Comparison of ENCODE assay signal across 12 cellular contexts in genomic region chr2:151774506-151774905, GRCh38. TPM values are rescaled to one million over a fixed set of nuclear protein-coding genes. Genes with fewer than 3 reads are reported as not detected.
DNase-seq lines count a peak whose midpoint lies in the region; ATAC-seq and TF ChIP-seq lines count a peak whose summit lies in the region.
"Had no signal": no experiment of that assay in that cellular context is flagged by ENCODE, and none has a peak within 500 bp of the region (broad histone marks: within the 10 kb centered on the region; RNA-seq: fewer than 3 reads in every experiment).

No MANE protein-coding gene starts in this region.

- no peaks in the 10 kb centered on the region for H3K79me2 ChIP-seq in mammary epithelial cell (ENCODE audit: insufficient read depth, low read length)

- BruUV-seq in A673 (replicated peaks; lab: Mats Ljungman, UMichigan) (no TSS peak), mammary epithelial cell (replicated peaks; lab: Mats Ljungman, UMichigan) (no TSS peak)

- peaks cover 20% of the 10 kb centered on the region for H3K4me1 ChIP-seq in A673 (ENCODE audit: insufficient read depth, low read length, poor library complexity, severe bottlenecking)
- no peaks in the 10 kb centered on the region for H3K4me1 ChIP-seq in mammary epithelial cell (ENCODE audit: insufficient read depth, low read length)

- in situ Hi-C loops in mammary epithelial cell (cut with MboI; ENCODE audit: low sequenced_read_pairs in 2 of 2): no loop called here

- peak overlapping the region in 1 of 10 donors; percentile 18 for H3K27ac Mint-ChIP-seq in naive thymus-derived CD8-positive, alpha-beta T cell
- H3K27ac Mint-ChIP-seq: activated CD4-positive, alpha-beta memory T cell treated with anti-CD3 and anti-CD28 coated beads for 36 hours; CD8-positive, alpha-beta T cell had no signal

- DNase-seq in A673 (ENCODE audit: low spot score): peak; percentile 76
- DNase-seq in HS-27A (ENCODE audit: low read depth): peak; percentile 12
- peak; percentile 40 for DNase-seq in mammary epithelial cell
- DNase-seq in kidney glomerular epithelial cell (lab: John Stamatoyannopoulos, UW): peak; percentile 79
- no peak for DNase-seq in cerebellum (ENCODE audit: low spot score)
- no peak for DNase-seq in naive thymus-derived CD8-positive, alpha-beta T cell
- no peak for DNase-seq in NCI-H524 (lab: John Stamatoyannopoulos, UW)
- no peak for DNase-seq in SW 1271 (lab: John Stamatoyannopoulos, UW)
- DNase-seq: activated CD4-positive, alpha-beta memory T cell treated with anti-CD3 and anti-CD28 coated beads for 36 hours; CD8-positive, alpha-beta T cell; NCI-H1930; SHP77 had no signal

- TF ChIP-seq CTCF in A673 (conservative IDR thresholded peaks at IDR 0.05; ENCODE audit: low read depth, low read length) (no peak), mammary epithelial cell (conservative IDR thresholded peaks at IDR 0.05 in 1 of 2, IDR thresholded peaks at IDR 0.05 in 1 of 2; ENCODE audit: extremely low read depth in 1 of 2, insufficient read depth in 1 of 2, low read depth in 1 of 2, low read length in 2 of 2) (no peak)

- peaks cover 0 to 39% (median 0%) of the 10 kb centered on the region in 4 donors for H3K4me1 Mint-ChIP-seq in naive thymus-derived CD8-positive, alpha-beta T cell

- H3K27me3 ChIP-seq in A673 (replicated peaks; ENCODE audit: insufficient read depth, low read depth, low read length, poor library complexity): no peaks in the 10 kb centered on the region
- H3K27me3 ChIP-seq in mammary epithelial cell (ENCODE audit: insufficient read depth, low read length): no peaks in the 10 kb centered on the region

- no peak overlapping the region for H3K9ac ChIP-seq in mammary epithelial cell (ENCODE audit: insufficient read depth, low read length)

- CTCF ChIA-PET in A673 (lab: Charles Lee): no interaction called here
- CTCF ChIA-PET in mammary epithelial cell (lab: Charles Lee; ENCODE audit: low non-redundant PET): no interaction called here

- intact Hi-C loops in A673 (cut with micrococcal nuclease; ENCODE audit: unreplicated experiment) (no loop called here), mammary epithelial cell (cut with micrococcal nuclease) (loop anchor here (10.0 kb wide), 1 partner anchor 230 kb away; no protein-coding TSS in a partner anchor)

- dilution Hi-C loops in mammary epithelial cell (cut with HindIII; ENCODE audit: low sequenced_read_pairs): no loop called here

- POLR2A ChIA-PET in A673 (lab: Charles Lee; ENCODE audit: low non-redundant PET): no interaction called here
- POLR2A ChIA-PET in naive thymus-derived CD8-positive, alpha-beta T cell (lab: Charles Lee): no interaction called here

- no peak for ATAC-seq in naive thymus-derived CD8-positive, alpha-beta T cell
- ATAC-seq: CD8-positive, alpha-beta T cell had no signal

- H3K4me3 Mint-ChIP-seq in naive thymus-derived CD8-positive, alpha-beta T cell: no peak overlapping the region
- H3K4me3 Mint-ChIP-seq: activated CD4-positive, alpha-beta memory T cell treated with anti-CD3 and anti-CD28 coated beads for 36 hours; CD8-positive, alpha-beta T cell had no signal

- H3K27ac ChIP-seq in A673 (ENCODE audit: low read depth, low read length, poor library complexity, severe bottlenecking) (no peak overlapping the region), mammary epithelial cell (ENCODE audit: insufficient read depth, low read depth, low read length) (no peak overlapping the region)

- no peaks in the 10 kb centered on the region for H3K27me3 Mint-ChIP-seq in naive thymus-derived CD8-positive, alpha-beta T cell
- H3K27me3 Mint-ChIP-seq: activated CD4-positive, alpha-beta memory T cell treated with anti-CD3 and anti-CD28 coated beads for 36 hours had no signal

- no peaks in the 10 kb centered on the region for H4K20me1 ChIP-seq in mammary epithelial cell (ENCODE audit: insufficient read depth, low read length)

- H3K9me3 Mint-ChIP-seq in naive thymus-derived CD8-positive, alpha-beta T cell: peaks cover 0 to 19% (median 1%) of the 10 kb centered on the region in 9 donors

- no peak overlapping the region for H3K4me3 ChIP-seq in A673 (ENCODE audit: low read depth, low read length, poor library complexity, severe bottlenecking)
- no peak overlapping the region for H3K4me3 ChIP-seq in mammary epithelial cell (replicated peaks in 1 of 3; ENCODE audit: insufficient read depth in 1 of 3, low read depth in 2 of 3, low read length in 3 of 3)

- H3K36me3 ChIP-seq in A673 (ENCODE audit: insufficient read depth, low read length, poor library complexity, severe bottlenecking): no peaks in the 10 kb centered on the region
- no peaks in the 10 kb centered on the region for H3K36me3 ChIP-seq in mammary epithelial cell (ENCODE audit: insufficient read depth, low read length)

- H3K36me3 Mint-ChIP-seq in naive thymus-derived CD8-positive, alpha-beta T cell: peaks cover 30 to 40% (median 38%) of the 10 kb centered on the region in 3 donors

- H3K4me2 ChIP-seq in mammary epithelial cell (ENCODE audit: insufficient read depth, low read depth, low read length): no peak overlapping the region

- H2AFZ ChIP-seq in mammary epithelial cell (ENCODE audit: low read depth, low read length): no peak overlapping the region

- no peaks in the 10 kb centered on the region for H3K9me3 ChIP-seq in A673 (ENCODE audit: low read depth, low read length, poor library complexity, severe bottlenecking)
- no peaks in the 10 kb centered on the region for H3K9me3 ChIP-seq in mammary epithelial cell (replicated peaks; ENCODE audit: insufficient read depth, low read length)

- 80% methylated on average over 3 of the region's 3 CpGs for WGBS in mammary epithelial cell (ENCODE audit: low coverage, missing lambda C conversion rate)

RNA-seq across cellular contexts. Expression of gene NEB, which starts 40.2 kb away (rescaled TPM):
- total RNA-seq in A673 (2021): 2.5 and 7.0 TPM in 2 replicates
- under 1 TPM; under 0.01 to 0.14 TPM for total RNA-seq in mammary epithelial cell
- 0.01 TPM for polyA plus RNA-seq in mammary epithelial cell
- not detected for polyA minus RNA-seq in mammary epithelial cell
- 3.9 TPM for total RNA-seq in cerebellum
- 1 to 10 TPM; 1.1 to 1.7 TPM for total RNA-seq in naive thymus-derived CD8-positive, alpha-beta T cell
- polyA plus RNA-seq in naive thymus-derived CD8-positive, alpha-beta T cell: under 1 TPM in 1 of 3 donors, not detected in 2; 0.48 TPM

RNA-seq across cellular contexts. Expression of gene ARL5A, which starts 53.7 kb away (rescaled TPM):
- 54.0 and 55.0 TPM in 2 replicates for total RNA-seq in A673 (2021)
- 10 to 100 TPM; 38.0 to 49.8 TPM for total RNA-seq in mammary epithelial cell
- 19.7 TPM for polyA plus RNA-seq in mammary epithelial cell
- polyA minus RNA-seq in mammary epithelial cell: 23.8 TPM
- total RNA-seq in cerebellum: 61.3 TPM
- 10 to 100 TPM; 40.0 to 42.3 TPM for total RNA-seq in naive thymus-derived CD8-positive, alpha-beta T cell
- polyA plus RNA-seq in naive thymus-derived CD8-positive, alpha-beta T cell: 10 to 100 TPM; 43.2 to 64.0 (median 50.5) TPM

Comparison
In these comparisons a context has a peak if more than half of its experiments do, and no peak if none do; other contexts are left out.
1. DNase-seq: peak in A673 (single experiment), HS-27A (single experiment), mammary epithelial cell (single experiment) and kidney glomerular epithelial cell (single experiment); none in cerebellum (single experiment), naive thymus-derived CD8-positive, alpha-beta T cell (0 of 10), NCI-H524 (0 of 2) and SW 1271 (0 of 2).